Comparison of ENCODE assay signal across 26 cellular contexts in the genomic region with DNA sequence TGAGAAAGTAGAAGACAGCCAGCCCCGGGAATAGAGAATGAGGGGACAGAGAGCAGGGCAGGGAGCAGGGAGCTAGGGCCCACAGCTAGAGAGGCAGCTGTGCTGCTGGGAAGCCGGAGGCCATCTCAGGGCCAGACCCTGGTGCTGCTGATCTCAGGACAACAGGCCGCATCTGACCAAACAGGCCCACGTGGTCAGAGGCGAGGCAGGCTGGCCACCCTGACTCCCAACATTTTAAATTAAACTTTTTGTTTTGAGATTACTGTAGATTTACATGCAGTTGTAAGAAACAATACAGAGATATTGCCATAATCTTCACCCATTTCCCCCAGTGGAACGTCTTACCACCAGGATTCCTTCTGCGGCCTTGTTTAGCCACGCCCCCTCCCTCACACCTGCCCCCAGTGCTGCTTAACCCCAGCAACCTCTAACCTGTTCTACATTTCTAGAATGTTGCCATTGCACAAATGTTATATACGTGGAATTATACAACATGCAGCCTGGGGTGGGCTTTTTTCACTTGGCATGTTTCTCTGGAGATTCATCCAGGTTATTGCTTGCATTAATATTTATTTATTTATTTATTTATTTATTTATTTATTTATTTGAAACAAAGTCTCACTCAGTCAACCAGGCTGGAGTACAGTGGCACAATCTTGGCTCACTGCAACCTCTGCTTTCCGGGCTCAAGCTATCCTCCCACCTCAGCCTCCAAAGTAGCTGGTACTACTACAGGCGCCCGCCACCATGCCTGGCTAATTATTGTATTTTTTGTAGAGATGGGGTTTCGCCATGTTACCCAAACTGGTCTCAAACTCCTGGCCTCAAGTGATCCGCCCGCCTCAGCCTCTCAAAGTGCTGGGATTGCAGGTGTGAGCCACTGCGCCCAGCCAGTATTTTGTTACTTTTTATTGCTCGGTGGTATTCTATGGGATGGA. TPM values are rescaled to one million over a fixed set of nuclear protein-coding genes. Genes with fewer than 3 reads are reported as not detected.
A peak's percentile ranks its signal among the peaks of the same experiment; 100 is the strongest.
DNase-seq lines count a peak whose midpoint lies in the region; ATAC-seq, FAIRE-seq and TF ChIP-seq lines count a peak whose summit lies in the region.
"Had no signal": no experiment of that assay in that cellular context is flagged by ENCODE, and none has a peak within 500 bp of the region (broad histone marks: within the 10 kb centered on the region; RNA-seq: fewer than 3 reads in every experiment).

No MANE protein-coding gene starts in this region.

- no peak overlapping the region for H3K4me3 Mint-ChIP-seq in natural killer cell treated with Interleukin-12 subunit alpha and Interleukin-12 subunit beta and Interleukin-15 and Interleukin-18, amount 100 ng/mL, for 72 hours
- H3K4me3 Mint-ChIP-seq in natural killer cell = no peak overlapping the region
- H3K4me3 Mint-ChIP-seq: activated CD4-positive, alpha-beta memory T cell treated with anti-CD3 and anti-CD28 coated beads, Interleukin-2, amount 10 ng/mL, durations not matched to agents 7 days and 5 days; activated naive CD4-positive, alpha-beta T cell treated with anti-CD3 and anti-CD28 coated beads, Interleukin-2, amount 50 U/mL, for 24 hours; activated T-cell treated with anti-CD3 and anti-CD28 coated beads, Interleukin-2, amount 50 U/mL, for 4 hours; CD14-positive monocyte; naive thymus-derived CD8-positive, alpha-beta T cell had no signal

- intact Hi-C loops in natural killer cell (cut with micrococcal nuclease) = no loop called here

- H3K4me3 ChIP-seq in RWPE2 (ENCODE audit: severe bottlenecking) (no peak overlapping the region), gastroesophageal sphincter (no peak overlapping the region)
- H3K4me3 ChIP-seq: pancreas had no signal

- TF ChIP-seq CTCF in natural killer cell (IDR thresholded peaks at IDR 0.05) = no peak
- TF ChIP-seq CTCF in RWPE2 (IDR thresholded peaks at IDR 0.05; ENCODE audit: poor library complexity, severe bottlenecking) = no peak
- no peak for TF ChIP-seq CTCF in gastroesophageal sphincter (IDR thresholded peaks at IDR 0.05)

- 80 to 85% methylated on average over 6 to 15 of the region's 17 CpGs for WGBS in gastroesophageal sphincter (ENCODE audit: low coverage in 1 of 2), 2 donors

- no peak for FAIRE-seq in urothelium cell line (lab: Jason Lieb, UNC)
- FAIRE-seq: pancreas had no signal

- no peaks in the 10 kb centered on the region for H3K36me3 ChIP-seq in RWPE2 (ENCODE audit: low read depth)
- no peaks in the 10 kb centered on the region for H3K36me3 ChIP-seq in gastroesophageal sphincter
- H3K36me3 ChIP-seq: pancreas had no signal

- DNase-seq in natural killer cell treated with Interleukin-12 subunit alpha and Interleukin-12 subunit beta and Interleukin-15 and Interleukin-18, amount 100 ng/mL, for 72 hours (ENCODE audit: low spot score) = peak; percentile 31
- DNase-seq in natural killer cell (no peak), RWPE2 (ENCODE audit: low spot score) (no peak), mesenteric fat pad (ENCODE audit: low spot score) (peak; percentile 69), ureter (ENCODE audit: low spot score) (peak; percentile 13), urothelium cell line (ENCODE audit: low spot score) (no peak), pons (ENCODE audit: low spot score) (no peak)
- DNase-seq: activated CD4-positive, alpha-beta memory T cell treated with anti-CD3 and anti-CD28 coated beads, Interleukin-2, amount 10 ng/mL, durations not matched to agents 7 days and 5 days; activated T-cell treated with anti-CD3 and anti-CD28 coated beads, Interleukin-2, amount 50 U/mL, for 4 hours; anterior cingulate cortex; central memory CD4-positive, alpha-beta T cell; NCI-H1092 treated with DMSO at 0.1 percent for 48 hours; NCI-H2029; NCI-H226; OCI-M1; right cardiac atrium; SHP77; stimulated activated CD4-positive, alpha-beta T cell treated with anti-CD3 and anti-CD28 coated beads, Interleukin-4, amount 100 ng/mL, for 4 hours; stimulated activated naive CD4-positive, alpha-beta T cell had no signal

- H3K4me1 ChIP-seq in RWPE2 (ENCODE audit: insufficient read depth, poor library complexity, severe bottlenecking) (no peaks in the 10 kb centered on the region), gastroesophageal sphincter (no peaks in the 10 kb centered on the region)
- H3K4me1 ChIP-seq: pancreas had no signal

- no peak for TF ChIP-seq POLR2A in gastroesophageal sphincter (IDR thresholded peaks at IDR 0.05)

- no peaks in the 10 kb centered on the region for H3K36me3 Mint-ChIP-seq in natural killer cell treated with Interleukin-12 subunit alpha and Interleukin-12 subunit beta and Interleukin-15 and Interleukin-18, amount 100 ng/mL, for 72 hours
- H3K36me3 Mint-ChIP-seq in natural killer cell = no peaks in the 10 kb centered on the region
- H3K36me3 Mint-ChIP-seq: activated naive CD4-positive, alpha-beta T cell treated with anti-CD3 and anti-CD28 coated beads, Interleukin-2, amount 50 U/mL, for 24 hours; CD14-positive monocyte had no signal

- H3K27ac ChIP-seq in RWPE2 (ENCODE audit: poor library complexity, severe bottlenecking) = peak overlapping the region; percentile 4
- H3K27ac ChIP-seq in gastroesophageal sphincter = no peak overlapping the region
- H3K27ac ChIP-seq: epithelial cell of prostate, HL-60, pancreas had no signal

- peaks cover 12 to 22% of the 10 kb centered on the region in 2 donors for H3K27me3 Mint-ChIP-seq in natural killer cell treated with Interleukin-12 subunit alpha and Interleukin-12 subunit beta and Interleukin-15 and Interleukin-18, amount 100 ng/mL, for 72 hours
- peaks cover 4 to 7% of the 10 kb centered on the region in 2 donors for H3K27me3 Mint-ChIP-seq in natural killer cell (ENCODE audit: low read depth in 2 of 2)
- H3K27me3 Mint-ChIP-seq: activated naive CD4-positive, alpha-beta T cell treated with anti-CD3 and anti-CD28 coated beads, Interleukin-2, amount 50 U/mL, for 24 hours; naive thymus-derived CD8-positive, alpha-beta T cell had no signal

- no peaks in the 10 kb centered on the region for H3K27me3 ChIP-seq in RWPE2 (ENCODE audit: insufficient read depth, poor library complexity, severe bottlenecking)
- H3K27me3 ChIP-seq in gastroesophageal sphincter = no peaks in the 10 kb centered on the region
- H3K27me3 ChIP-seq: pancreas had no signal

- no peak for ATAC-seq in natural killer cell treated with Interleukin-12 subunit alpha and Interleukin-12 subunit beta and Interleukin-15 and Interleukin-18, amount 100 ng/mL, for 72 hours
- no peak for ATAC-seq in natural killer cell
- no peak for ATAC-seq in RWPE2 (ENCODE audit: low read depth)
- ATAC-seq in gastroesophageal sphincter = no peak
- ATAC-seq: activated T-cell treated with anti-CD3 and anti-CD28 coated beads, Interleukin-2, amount 50 U/mL, for 4 hours; naive thymus-derived CD8-positive, alpha-beta T cell; pancreas; right cardiac atrium had no signal

- H3K4me1 Mint-ChIP-seq in natural killer cell treated with Interleukin-12 subunit alpha and Interleukin-12 subunit beta and Interleukin-15 and Interleukin-18, amount 100 ng/mL, for 72 hours (ENCODE audit: low read depth in 2 of 2) = no peaks in the 10 kb centered on the region
- no peaks in the 10 kb centered on the region for H3K4me1 Mint-ChIP-seq in natural killer cell
- H3K4me1 Mint-ChIP-seq: activated naive CD4-positive, alpha-beta T cell treated with anti-CD3 and anti-CD28 coated beads, Interleukin-2, amount 50 U/mL, for 24 hours; CD14-positive monocyte had no signal

- H3K9me3 ChIP-seq in RWPE2 (ENCODE audit: severe bottlenecking) = no peaks in the 10 kb centered on the region
- H3K9me3 ChIP-seq in gastroesophageal sphincter = no peaks in the 10 kb centered on the region
- H3K9me3 ChIP-seq: pancreas had no signal

- no peaks in the 10 kb centered on the region for H3K9me3 Mint-ChIP-seq in natural killer cell treated with Interleukin-12 subunit alpha and Interleukin-12 subunit beta and Interleukin-15 and Interleukin-18, amount 100 ng/mL, for 72 hours
- H3K9me3 Mint-ChIP-seq in natural killer cell = no peaks in the 10 kb centered on the region
- H3K9me3 Mint-ChIP-seq: activated naive CD4-positive, alpha-beta T cell treated with anti-CD3 and anti-CD28 coated beads, Interleukin-2, amount 50 U/mL, for 24 hours had no signal

- TF ChIP-seq EP300 in gastroesophageal sphincter (IDR thresholded peaks at IDR 0.05) = no peak

- H3K27ac Mint-ChIP-seq in natural killer cell treated with Interleukin-12 subunit alpha and Interleukin-12 subunit beta and Interleukin-15 and Interleukin-18, amount 100 ng/mL, for 72 hours = no peak overlapping the region
- H3K27ac Mint-ChIP-seq in natural killer cell = no peak overlapping the region
- H3K27ac Mint-ChIP-seq: activated CD4-positive, alpha-beta memory T cell treated with anti-CD3 and anti-CD28 coated beads, Interleukin-2, amount 10 ng/mL, durations not matched to agents 7 days and 5 days; activated naive CD4-positive, alpha-beta T cell treated with anti-CD3 and anti-CD28 coated beads, Interleukin-2, amount 50 U/mL, for 24 hours; CD14-positive monocyte had no signal

RNA-seq across cellular contexts. Expression of gene GPR17, which starts 48.6 kb away (rescaled TPM):
- not detected for total RNA-seq in natural killer cell treated with Interleukin-12 subunit alpha and Interleukin-12 subunit beta and Interleukin-15 and Interleukin-18, amount 100 ng/mL, for 72 hours
- not detected for total RNA-seq in natural killer cell
- not detected for total RNA-seq in mesenteric fat pad
- not detected for total RNA-seq in ureter
- total RNA-seq in gastroesophageal sphincter = under 1 TPM in 1 of 4 donors, not detected in 3; 0.35 TPM
- total RNA-seq: activated CD4-positive, alpha-beta memory T cell treated with anti-CD3 and anti-CD28 coated beads, Interleukin-2, amount 10 ng/mL, durations not matched to agents 7 days and 5 days; activated T-cell treated with anti-CD3 and anti-CD28 coated beads, Interleukin-2, amount 50 U/mL, for 4 hours; naive thymus-derived CD8-positive, alpha-beta T cell; pancreas had no signal

Comparison
In these comparisons a context has a peak if more than half of its experiments do, and no peak if none do; other contexts are left out.
1. DNase-seq: peak in natural killer cell treated with Interleukin-12 subunit alpha and Interleukin-12 subunit beta and Interleukin-15 and Interleukin-18, amount 100 ng/mL, for 72 hours (single experiment), mesenteric fat pad (single experiment) and ureter (single experiment); none in natural killer cell (single experiment), RWPE2 (single experiment), urothelium cell line (single experiment) and pons (single experiment).